8 cellular contexts compared by ENCODE assay signal in the genomic region with DNA sequence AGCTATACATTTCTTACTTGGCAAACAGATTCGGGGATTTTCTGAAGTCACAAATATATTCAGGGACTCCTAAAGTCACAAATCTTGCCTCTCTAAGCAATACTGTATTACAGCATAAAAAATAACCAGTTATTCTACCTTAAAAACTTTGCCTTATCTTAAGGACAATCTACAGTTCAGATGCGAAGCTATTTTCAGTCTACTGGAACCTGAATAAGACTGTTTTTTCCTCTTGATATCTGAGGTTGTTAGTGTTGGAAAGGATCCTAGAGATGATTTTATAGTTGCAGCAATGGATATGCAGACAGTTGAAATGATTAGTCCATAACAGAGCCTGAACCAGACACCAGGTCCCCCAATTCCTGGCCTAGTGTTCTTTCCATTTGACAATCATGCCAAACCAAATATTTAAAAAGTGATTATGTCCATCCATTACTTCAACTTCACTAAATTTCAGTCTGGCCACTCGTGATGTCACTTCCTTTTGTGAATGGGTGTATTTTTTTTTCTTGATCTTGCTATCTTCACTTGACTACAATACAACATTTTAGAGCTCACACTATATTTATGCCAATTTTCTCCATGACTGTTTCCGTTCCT. TPM values are rescaled to one million over a fixed set of nuclear protein-coding genes. Genes with fewer than 3 reads are reported as not detected.
A peak's percentile ranks its signal among the peaks of the same experiment; 100 is the strongest.
DNase-seq lines count a peak whose midpoint lies in the region; ATAC-seq, FAIRE-seq and TF ChIP-seq lines count a peak whose summit lies in the region.

No MANE protein-coding gene starts in this region.

- H3K18ac ChIP-seq in H9 (ENCODE audit: insufficient read length, low read depth, low read length) = no peak overlapping the region

- H3K4me2 ChIP-seq in A549 = peak overlapping the region; percentile 73
- peak overlapping the region; percentile 90 for H3K4me2 ChIP-seq in H9 (ENCODE audit: insufficient read depth, insufficient read length, low read length)
- peak overlapping the region; percentile 92 for H3K4me2 ChIP-seq in keratinocyte (ENCODE audit: control insufficient read depth, extremely low read depth, insufficient read depth, low read depth, low read length)

- no peaks in the 10 kb centered on the region for H3K27me3 ChIP-seq in H9 (ENCODE audit: insufficient read depth, low read length)
- no peaks in the 10 kb centered on the region for H3K27me3 ChIP-seq in adipocyte (replicated peaks; ENCODE audit: control insufficient read depth, insufficient read depth, low read length)
- no peaks in the 10 kb centered on the region for H3K27me3 ChIP-seq in keratinocyte (ENCODE audit: control insufficient read depth, extremely low read depth, insufficient read depth, low read length)
- no peaks in the 10 kb centered on the region for H3K27me3 ChIP-seq in tibial artery

- H3K4me1 Mint-ChIP-seq in H9 = peaks cover 37% of the 10 kb centered on the region in 2 experiments

- FAIRE-seq in A549 (lab: Jason Lieb, UNC) (peak; percentile 68), keratinocyte (lab: Jason Lieb, UNC) (peak; percentile 34)

- H3K27ac ChIP-seq in A549 = peak overlapping the region; percentile 96
- no peak overlapping the region for H3K27ac ChIP-seq in H9 (ENCODE audit: insufficient read length, low read depth, low read length)
- peak overlapping the region; percentile 45 for H3K27ac ChIP-seq in keratinocyte (ENCODE audit: control insufficient read depth, insufficient read depth, low read length)
- H3K27ac ChIP-seq in tibial artery = peak overlapping the region; percentile 91 to 93

- no peak for TF ChIP-seq CTCF in A549 (IDR thresholded peaks at IDR 0.05)
- TF ChIP-seq CTCF in H9 (conservative IDR thresholded peaks at IDR 0.05) = no peak
- no peak for TF ChIP-seq CTCF in keratinocyte (optimal IDR thresholded peaks at IDR 0.05 in 1 of 3, IDR thresholded peaks at IDR 0.05 in 1 of 3, conservative IDR thresholded peaks at IDR 0.05 in 1 of 3; ENCODE audit: extremely low read depth in 1 of 3, insufficient read depth in 2 of 3, low read length in 3 of 3)
- no peak for TF ChIP-seq CTCF in tibial artery (IDR thresholded peaks at IDR 0.05)

- no peak for TF ChIP-seq EP300 in A549 (IDR thresholded peaks at IDR 0.05)

- intact Hi-C loops in tibial artery (cut with DNase I; ENCODE audit: low total_unique reads) = loop anchor here (5.0 to 10.0 kb wide), 2 partner anchors 194 to 661 kb away; partner anchors contain the start of genes C15orf40 and RPS17

- H2AK5ac ChIP-seq in H9 (ENCODE audit: insufficient read length, low read length) = no peak overlapping the region

- no peak overlapping the region for H3T11ph ChIP-seq in H9 (ENCODE audit: low read length)

- H3K36me3 Mint-ChIP-seq in H9 (ENCODE audit: insufficient read depth in 1 of 3, low read depth in 3 of 3) = peaks cover 0 to 3% (median 0%) of the 10 kb centered on the region in 3 experiments; a peak in 3 of 7 replicates

- H2BK120ac ChIP-seq in H9 (ENCODE audit: low read depth, low read length, poor library complexity, severe bottlenecking) = no peak overlapping the region

- WGBS in A549 (ENCODE audit: missing lambda C conversion rate) = 35% methylated on average over 4 of the region's 4 CpGs
- WGBS in H9 (ENCODE audit: extremely low coverage, insufficient read length, low lambda C conversion rate) = no CpG with 5 or more reads among the region's 4 CpGs

- no peak overlapping the region for H2BK15ac ChIP-seq in H9 (ENCODE audit: low read depth, low read length)

- H4K20me1 ChIP-seq in H9 (ENCODE audit: control insufficient read depth, insufficient read depth, insufficient read length) (no peaks in the 10 kb centered on the region), keratinocyte (ENCODE audit: control insufficient read depth, extremely low read depth, insufficient read depth, low read length) (no peaks in the 10 kb centered on the region)

- no peak overlapping the region for H4K91ac ChIP-seq in H9 (ENCODE audit: insufficient read length, low read depth, low read length)

- H3K27me3 Mint-ChIP-seq in H9 (ENCODE audit: low read depth) = no peaks in the 10 kb centered on the region

- peaks cover 29% of the 10 kb centered on the region for H3K4me1 ChIP-seq in A549
- peaks cover 2% of the 10 kb centered on the region; the same call in 1 of the 2 replicates for H3K4me1 ChIP-seq in H9 (ENCODE audit: insufficient read depth, low read length)
- peaks cover 15% of the 10 kb centered on the region for H3K4me1 ChIP-seq in adipocyte (ENCODE audit: control insufficient read depth, insufficient read depth, low read length)
- peaks cover 22% of the 10 kb centered on the region for H3K4me1 ChIP-seq in keratinocyte (ENCODE audit: control insufficient read depth, extremely low read depth, insufficient read depth, low read length)
- H3K4me1 ChIP-seq in tibial artery = peaks cover 0 to 52% (median 19%) of the 10 kb centered on the region in 4 donors

- no peak overlapping the region for H2BK12ac ChIP-seq in H9 (ENCODE audit: insufficient read length, low read depth, low read length)

- H3K9me1 ChIP-seq in keratinocyte (ENCODE audit: control insufficient read depth, extremely low read depth, insufficient read depth, low read length) = no peaks in the 10 kb centered on the region

- peaks cover 3% of the 10 kb centered on the region in 2 experiments; a peak in 2 of 5 replicates for H3K9me3 Mint-ChIP-seq in H9

- peak overlapping the region; percentile 97 to 100 for H3K4me3 Mint-ChIP-seq in H9

- H3K79me1 ChIP-seq in H9 (ENCODE audit: insufficient read depth, low read depth, low read length, poor library complexity, severe bottlenecking) = no peaks in the 10 kb centered on the region

- H3K56ac ChIP-seq in H9 (ENCODE audit: insufficient read length, low read depth, low read length) = no peak overlapping the region

- H3K9ac ChIP-seq in H9 (ENCODE audit: extremely low read depth, insufficient read length, low read length) (no peak overlapping the region), adipocyte (ENCODE audit: low read length) (peak overlapping the region; percentile 86), keratinocyte (ENCODE audit: control insufficient read depth, extremely low read depth, insufficient read depth, low read length) (peak overlapping the region; percentile 75)

- no peak overlapping the region for H4K5ac ChIP-seq in H9 (ENCODE audit: insufficient read length, low read depth, low read length)

- H3K4me3 ChIP-seq in A549 (peak overlapping the region; percentile 82), adipocyte (ENCODE audit: low read length) (peak overlapping the region; percentile 87), keratinocyte (ENCODE audit: control insufficient read depth in 2 of 3, extremely low read depth in 1 of 3, insufficient read depth in 2 of 3, low read depth in 1 of 3, low read length in 3 of 3) (peak overlapping the region; percentile 79 to 81 (median 80)), tibial artery (peak overlapping the region; percentile 89 to 91)

- no peaks in the 10 kb centered on the region for H3K9me3 ChIP-seq in A549
- no peaks in the 10 kb centered on the region for H3K9me3 ChIP-seq in H9 (ENCODE audit: control insufficient read depth, low read depth, low read length)
- H3K9me3 ChIP-seq in adipocyte (ENCODE audit: control insufficient read depth, low read length) = no peaks in the 10 kb centered on the region
- H3K9me3 ChIP-seq in keratinocyte (ENCODE audit: control insufficient read depth, low read depth, low read length) = no peaks in the 10 kb centered on the region
- H3K9me3 ChIP-seq in tibial artery = no peaks in the 10 kb centered on the region

- no peak overlapping the region for H3K23ac ChIP-seq in H9 (ENCODE audit: insufficient read length, low read depth, low read length)

- TF ChIP-seq POLR2A in A549 (IDR thresholded peaks at IDR 0.05; ENCODE audit: low read length) = no peak

- H3K14ac ChIP-seq in H9 (ENCODE audit: insufficient read depth, low read length) = no peak overlapping the region

- CTCF ChIA-PET in A549 (lab: Yijun Ruan, JAX) = interaction anchor here (0.5 to 1.3 kb wide), 3 partner anchors 139 to 238 kb away, joined by 3 to 4 read pairs (median 3); partner anchors contain the start of genes BTBD1 and C15orf40

- no peak overlapping the region for H2BK5ac ChIP-seq in H9 (ENCODE audit: insufficient read length, low read length)

- H2AFZ ChIP-seq in H9 (ENCODE audit: low read length) (no peak overlapping the region), keratinocyte (ENCODE audit: control insufficient read depth, low read length) (peak overlapping the region; percentile 51)

- H3K36me3 ChIP-seq in adipocyte (ENCODE audit: control insufficient read depth, insufficient read depth, low read length, severe bottlenecking) (no peaks in the 10 kb centered on the region), keratinocyte (ENCODE audit: control insufficient read depth in 2 of 2, extremely low read depth in 1 of 2, insufficient read depth in 2 of 2, low read length in 2 of 2) (no peaks in the 10 kb centered on the region), tibial artery (no peaks in the 10 kb centered on the region)

- H4K8ac ChIP-seq in H9 (replicated peaks; ENCODE audit: insufficient read length, low read depth, low read length) = no peak overlapping the region

- dilution Hi-C loops in keratinocyte (cut with MboI; ENCODE audit: extremely low pct_ligation_motif_present, low sequenced_read_pairs) = no loop called here

- H3K27ac Mint-ChIP-seq in H9 = peak overlapping the region in 1 of 3 experiments; percentile 99; a peak in 1 of 7 replicates

- POLR2A ChIA-PET in A549 (lab: Yijun Ruan, JAX) = interaction anchor here (1.6 to 1.8 kb wide), 2 partner anchors 139 to 194 kb away, joined by 4 to 14 read pairs; partner anchors contain the start of gene BTBD1

- H2BK20ac ChIP-seq in H9 (ENCODE audit: low read depth, low read length, poor library complexity, severe bottlenecking) = no peak overlapping the region

- no peak overlapping the region for H3K4ac ChIP-seq in H9 (ENCODE audit: low read depth, low read length)

- DNase-seq in A549 (ENCODE audit: low read depth in 1 of 2, low spot score in 1 of 2) (no peak), H9 (no peak), adipocyte (ENCODE audit: low read depth) (peak; percentile 75), keratinocyte (ENCODE audit: low read depth, low spot score) (no peak), tibial artery (no peak), NOMO-1 treated with DMSO at 0.1 percent for 48 hours (lab: John Stamatoyannopoulos, UW; ENCODE audit: unreplicated experiment) (no peak)

- H3K23me2 ChIP-seq in H9 (ENCODE audit: insufficient read length, low read depth, low read length, poor library complexity, severe bottlenecking) = peaks cover 4% of the 10 kb centered on the region

- H3K79me2 ChIP-seq in H9 (ENCODE audit: insufficient read depth, low read length) (peaks cover 27% of the 10 kb centered on the region; the same call in 1 of the 2 replicates), keratinocyte (ENCODE audit: control insufficient read depth, insufficient read depth, low read length) (peaks cover 58% of the 10 kb centered on the region)

- TF ChIP-seq RAD21 in A549 (conservative IDR thresholded peaks at IDR 0.05 in 1 of 2, IDR thresholded peaks at IDR 0.05 in 1 of 2) = no peak

- ATAC-seq in A549 (no peak), HG03135 (IDR thresholded peaks at IDR 0.05; ENCODE audit: unreplicated experiment) (no peak), HG03432 (IDR thresholded peaks at IDR 0.05; ENCODE audit: unreplicated experiment) (no peak)

RNA-seq across cellular contexts. Expression of gene HDGFL3, which starts 1.8 kb away (rescaled TPM):
- polyA plus RNA-seq in A549 (2011; rRNA removed) (49.3 and 91.2 TPM in 2 replicates), A549 (2017; fragmentation: RNase III; extraction: RNeasy Plus Mini Kit Qiagen cat#74134 plus additional on column Dnase treatment) (47.4 to 51.1 TPM (median 50.8 TPM) in 3 replicates), keratinocyte (13.7 to 35.1 TPM (median 25.2 TPM) in 3 replicates)
- polyA plus RNA-seq in A549 (2012; cell fraction: cytosol; rRNA removed) = 7.0 and 9.8 TPM in 2 replicates
- 1.9 and 2.3 TPM in 2 replicates for polyA plus RNA-seq in A549 (2012; cell fraction: nucleus; rRNA removed)
- 8.3 and 8.9 TPM in 2 replicates for polyA minus RNA-seq in A549 (2011; rRNA and poly(A)+ RNA removed)
- 120 and 122 TPM in 2 replicates for total RNA-seq in H9 (2021)
- polyA plus RNA-seq in keratinocyte (2011; ENCODE audit: low read depth) = 99.4 TPM
- 25.0 and 30.1 TPM in 2 replicates for polyA plus RNA-seq in keratinocyte (2011; cell fraction: cytosol; rRNA removed)
- polyA plus RNA-seq in keratinocyte (2011; cell fraction: nucleus; rRNA removed) = 7.0 and 13.4 TPM in 2 replicates
- 18.4 and 35.8 TPM in 2 replicates for polyA plus RNA-seq in keratinocyte (2012; ENCODE audit: low replicate concordance)
- 1.8 to 9.6 TPM (median 2.7 TPM) in 3 replicates for polyA minus RNA-seq in keratinocyte
- 20.3 TPM for polyA minus RNA-seq in keratinocyte (2011; cell fraction: cytosol; rRNA and poly(A)+ RNA removed)
- polyA minus RNA-seq in keratinocyte (2011; cell fraction: nucleus; rRNA and poly(A)+ RNA removed) = 3.5 and 8.1 TPM in 2 replicates
